In genomic region chr17:45112559-45113423, GRCh38 we compare ENCODE assay signal across 16 cellular contexts. TPM values are rescaled to one million over a fixed set of nuclear protein-coding genes. Genes with fewer than 3 reads are reported as not detected.
DNase-seq lines count a peak whose midpoint lies in the region; ATAC-seq and TF ChIP-seq lines count a peak whose summit lies in the region.
"Had no signal": no experiment of that assay in that cellular context is flagged by ENCODE, and none has a peak within 500 bp of the region (broad histone marks: within the 10 kb centered on the region; RNA-seq: fewer than 3 reads in every experiment).

No MANE protein-coding gene starts in this region.

- 84 to 97% methylated on average over 12 to 15 of the region's 23 CpGs for WGBS in esophagus squamous epithelium, 2 donors

- DNase-seq in RWPE1 (ENCODE audit: low spot score) (no peak), esophagus squamous epithelium (lab: John Stamatoyannopoulos, UW) (no peak), SK-N-DZ (ENCODE audit: low spot score) (no peak), A172 (ENCODE audit: low spot score) (no peak)
- DNase-seq: activated CD4-positive, alpha-beta T cell treated with anti-CD3 and anti-CD28 coated beads for 1 hour; GOT3; left lung; NCI-H146; nucleus accumbens; Peyer's patch; stimulated activated CD4-positive, alpha-beta T cell treated with anti-CD3 and anti-CD28 coated beads, Interleukin-1b, Interleukin-23, amount 100 ng/mL, for 48 hours; stimulated activated naive CD8-positive, alpha-beta T cell treated with anti-CD3 and anti-CD28 coated beads, Interleukin-15, amount 100 ng/mL, for 72 hours had no signal

- CTCF ChIA-PET in RWPE1 (lab: Yijun Ruan, JAX), result interaction anchor here (0.9 kb wide), 1 partner anchor 23 kb away, joined by 3 read pairs; the partner anchor contains the start of gene ACBD4

- peak overlapping the region in 1 of 5 donors; percentile 27 for H3K9ac ChIP-seq in subcutaneous abdominal adipose tissue (ENCODE audit: low read length in 5 of 5)

- POLR2A ChIA-PET in RWPE1 (lab: Yijun Ruan, JAX; ENCODE audit: low non-redundant PET), result no interaction called here

- H3K4me3 ChIP-seq in esophagus squamous epithelium, result no peak overlapping the region
- no peak overlapping the region for H3K4me3 ChIP-seq in subcutaneous abdominal adipose tissue (ENCODE audit: low read depth in 1 of 5, low read length in 5 of 5)
- H3K4me3 ChIP-seq: left lung, Peyer's patch had no signal

- intact Hi-C loops in esophagus squamous epithelium (cut with DNase I), result no loop called here

- H3K4me1 ChIP-seq in esophagus squamous epithelium (peaks cover 0 to 45% (median 8%) of the 10 kb centered on the region in 3 donors), subcutaneous abdominal adipose tissue (ENCODE audit: control insufficient read depth in 5 of 5, insufficient read depth in 5 of 5, low read length in 5 of 5) (peaks cover 0 to 34% (median 25%) of the 10 kb centered on the region in 5 donors)
- H3K4me1 ChIP-seq: left lung had no signal

- no peak for TF ChIP-seq POLR2A in esophagus squamous epithelium (IDR thresholded peaks at IDR 0.05)

- H3K36me3 ChIP-seq in esophagus squamous epithelium (peaks cover 3 to 58% (median 11%) of the 10 kb centered on the region in 3 donors), subcutaneous abdominal adipose tissue (ENCODE audit: control insufficient read depth in 5 of 5, insufficient read depth in 5 of 5, low read length in 5 of 5) (peaks cover 0 to 68% (median 51%) of the 10 kb centered on the region in 5 donors)

- peak overlapping the region; percentile 81 for H3K27ac ChIP-seq in RWPE1
- peak overlapping the region in 3 of 4 donors; percentile 61 to 80 (median 62) for H3K27ac ChIP-seq in esophagus squamous epithelium
- H3K27ac ChIP-seq in subcutaneous abdominal adipose tissue (ENCODE audit: low read depth, low read length), result peak overlapping the region; percentile 75
- H3K27ac ChIP-seq: left lung, Peyer's patch had no signal

- TF ChIP-seq CTCF in RWPE1 (conservative IDR thresholded peaks at IDR 0.05; ENCODE audit: low read depth) (no peak), esophagus squamous epithelium (IDR thresholded peaks at IDR 0.05) (no peak)

- H3K27me3 ChIP-seq in esophagus squamous epithelium (no peaks in the 10 kb centered on the region), subcutaneous abdominal adipose tissue (ENCODE audit: control insufficient read depth in 5 of 5, insufficient read depth in 4 of 5, low read length in 5 of 5) (no peaks in the 10 kb centered on the region)
- H3K27me3 ChIP-seq: left lung, Peyer's patch had no signal

- no peak for ATAC-seq in HG02981 (IDR thresholded peaks at IDR 0.05; ENCODE audit: unreplicated experiment)
- ATAC-seq: activated naive CD4-positive, alpha-beta T cell treated with anti-CD3 and anti-CD28 coated beads, Interleukin-2, amount 50 U/mL, for 72 hours; left lung; SK-N-SH treated with all-trans-retinoic acid at 6 μM for 48 hours; stimulated activated naive CD8-positive, alpha-beta T cell treated with anti-CD3 and anti-CD28 coated beads, Interleukin-15, amount 100 ng/mL, for 72 hours had no signal

- no peaks in the 10 kb centered on the region for H3K9me3 ChIP-seq in esophagus squamous epithelium
- H3K9me3 ChIP-seq in subcutaneous abdominal adipose tissue (ENCODE audit: control insufficient read depth in 5 of 5, low read length in 5 of 5), result no peaks in the 10 kb centered on the region
- H3K9me3 ChIP-seq: left lung, Peyer's patch had no signal

RNA-seq across cellular contexts. Expression of gene PLCD3, which starts 19.5 kb away (rescaled TPM):
- 100 to 1,000 TPM in 1 of 4 donors, 10 to 100 TPM in 3; 16.3 to 105 (median 20.5) TPM for total RNA-seq in esophagus squamous epithelium
- 14.7 and 16.2 TPM in 2 replicates for polyA plus RNA-seq in SK-N-DZ (2014; cell fraction: cytosol; rRNA removed)
- polyA plus RNA-seq in SK-N-DZ (2014; cell fraction: nucleus; rRNA removed), result 17.1 and 17.3 TPM in 2 replicates
- total RNA-seq in A172 (2014; rRNA removed; shearing (Covaris generic)), result 168 and 189 TPM in 2 replicates

RNA-seq across cellular contexts. Expression of gene ACBD4, which starts 22.7 kb away (rescaled TPM):
- total RNA-seq in esophagus squamous epithelium, result 1 to 10 TPM; 1.7 to 6.9 (median 4.5) TPM
- 6.4 TPM in 2 replicates for polyA plus RNA-seq in SK-N-DZ (2014; cell fraction: cytosol; rRNA removed)
- 21.1 and 23.7 TPM in 2 replicates for polyA plus RNA-seq in SK-N-DZ (2014; cell fraction: nucleus; rRNA removed)
- 4.7 and 10.3 TPM in 2 replicates for total RNA-seq in A172 (2014; rRNA removed; shearing (Covaris generic))

RNA-seq across cellular contexts. Expression of gene HEXIM1, which starts 35.5 kb away (rescaled TPM):
- 10 to 100 TPM; 19.8 to 28.4 (median 25.3) TPM for total RNA-seq in esophagus squamous epithelium
- polyA plus RNA-seq in SK-N-DZ (2014; cell fraction: cytosol; rRNA removed), result 1.4 TPM in 2 replicates
- polyA plus RNA-seq in SK-N-DZ (2014; cell fraction: nucleus; rRNA removed), result 0.97 and 2.7 TPM in 2 replicates
- total RNA-seq in A172 (2014; rRNA removed; shearing (Covaris generic)), result 8.4 and 8.6 TPM in 2 replicates

RNA-seq across cellular contexts. Expression of gene HEXIM2, which starts 48.9 kb away (rescaled TPM):
- 1 to 10 TPM; 1.7 to 9.0 (median 4.9) TPM for total RNA-seq in esophagus squamous epithelium
- polyA plus RNA-seq in SK-N-DZ (2014; cell fraction: cytosol; rRNA removed), result 9.7 and 10.2 TPM in 2 replicates
- 7.2 and 8.5 TPM in 2 replicates for polyA plus RNA-seq in SK-N-DZ (2014; cell fraction: nucleus; rRNA removed)
- 10.1 and 19.9 TPM in 2 replicates for total RNA-seq in A172 (2014; rRNA removed; shearing (Covaris generic))

RNA-seq across cellular contexts. Expression of gene NMT1, which starts 51.7 kb away (rescaled TPM):
- 10 to 100 TPM; 54.6 to 66.2 (median 57.8) TPM for total RNA-seq in esophagus squamous epithelium
- polyA plus RNA-seq in SK-N-DZ (2014; cell fraction: cytosol; rRNA removed), result 85.8 and 99.3 TPM in 2 replicates
- 81.4 and 99.2 TPM in 2 replicates for polyA plus RNA-seq in SK-N-DZ (2014; cell fraction: nucleus; rRNA removed)
- 151 and 733 TPM in 2 replicates for total RNA-seq in A172 (2014; rRNA removed; shearing (Covaris generic))
